ENCODE assay signal across 8 cellular contexts in the genomic region with DNA sequence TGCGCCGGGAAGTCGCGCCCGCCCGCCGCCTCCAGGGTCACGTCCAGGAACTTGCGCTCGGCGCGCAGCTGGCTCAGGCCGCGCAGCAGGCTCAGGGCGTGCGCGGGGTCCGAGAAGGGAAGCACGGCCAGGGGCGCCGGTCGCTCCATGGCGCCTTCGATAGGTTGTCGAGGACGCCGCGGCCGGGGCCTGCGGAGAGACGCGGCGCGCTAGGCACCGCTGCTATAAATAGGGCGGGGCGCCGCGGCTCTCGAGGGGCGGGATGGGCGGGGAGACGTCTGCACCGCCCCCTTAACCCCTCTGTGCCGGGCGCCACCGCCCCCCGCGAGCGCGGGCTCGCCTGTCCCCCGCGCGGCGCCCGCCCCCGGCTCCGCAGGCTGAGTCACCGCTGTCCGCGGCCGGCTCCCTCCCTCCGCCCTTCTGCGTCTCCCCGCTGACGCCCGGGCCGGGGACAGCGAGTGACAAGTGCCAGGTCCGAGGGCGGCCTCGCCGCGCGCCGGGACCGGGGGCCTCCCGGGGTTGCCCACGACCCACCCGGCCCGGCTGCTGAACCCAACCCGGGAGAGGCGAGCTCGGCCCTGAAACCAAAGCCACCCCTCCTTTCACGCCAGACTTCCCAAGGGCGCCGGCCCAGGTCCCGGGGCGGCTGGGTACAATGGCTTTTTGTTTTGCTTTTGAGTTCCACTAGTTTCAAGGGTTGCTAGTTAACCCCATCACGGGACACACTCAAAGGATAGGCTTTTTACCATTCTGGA. TPM values are rescaled to one million over a fixed set of nuclear protein-coding genes. Genes with fewer than 3 reads are reported as not detected.
DNase-seq lines count a peak whose midpoint lies in the region; ATAC-seq and TF ChIP-seq lines count a peak whose summit lies in the region.

A gene with protein sequence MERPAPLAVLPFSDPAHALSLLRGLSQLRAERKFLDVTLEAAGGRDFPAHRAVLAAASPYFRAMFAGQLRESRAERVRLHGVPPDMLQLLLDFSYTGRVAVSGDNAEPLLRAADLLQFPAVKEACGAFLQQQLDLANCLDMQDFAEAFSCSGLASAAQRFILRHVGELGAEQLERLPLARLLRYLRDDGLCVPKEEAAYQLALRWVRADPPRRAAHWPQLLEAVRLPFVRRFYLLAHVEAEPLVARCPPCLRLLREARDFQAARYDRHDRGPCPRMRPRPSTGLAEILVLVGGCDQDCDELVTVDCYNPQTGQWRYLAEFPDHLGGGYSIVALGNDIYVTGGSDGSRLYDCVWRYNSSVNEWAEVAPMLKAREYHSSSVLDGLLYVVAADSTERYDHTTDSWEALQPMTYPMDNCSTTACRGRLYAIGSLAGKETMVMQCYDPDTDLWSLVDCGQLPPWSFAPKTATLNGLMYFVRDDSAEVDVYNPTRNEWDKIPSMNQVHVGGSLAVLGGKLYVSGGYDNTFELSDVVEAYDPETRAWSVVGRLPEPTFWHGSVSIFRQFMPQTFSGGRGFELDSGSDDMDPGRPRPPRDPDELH (minus strand): TSS at position 201 of the 755 bp plus-strand sequence. CDS start 52 bp downstream, at position 149.

- peak; percentile 80 to 90 (median 82) for DNase-seq in CD8-positive, alpha-beta memory T cell
- peak; percentile 88 for DNase-seq in activated T-cell treated with anti-CD3 and anti-CD28 coated beads, Interleukin-2, amount 50 U/mL, for 4 hours
- peak; percentile 77 to 90 for DNase-seq in stimulated activated CD8-positive, alpha-beta memory T cell treated with anti-CD3 and anti-CD28 coated beads, Interleukin-7, amount 100 ng/mL, for 4 hours (ENCODE audit: low read depth in 2 of 2)

- H3K27ac ChIP-seq in CD8-positive, alpha-beta memory T cell (ENCODE audit: low read depth, low read length): peak within 1 kb of the TSS; percentile 94
- peak within 1 kb of the TSS; percentile 99 for H3K27ac ChIP-seq in muscle layer of duodenum (ENCODE audit: low read length)

- peaks cover 0 to 29% (median 0%) of the 10 kb centered on the region in 3 donors for H3K36me3 Mint-ChIP-seq in CD8-positive, alpha-beta memory T cell
- peaks cover 6% of the 10 kb centered on the region for H3K36me3 Mint-ChIP-seq in activated T-cell treated with anti-CD3 and anti-CD28 coated beads, Interleukin-2, amount 50 U/mL, for 4 hours (ENCODE audit: insufficient read depth)

- H3K9me3 ChIP-seq in CD8-positive, alpha-beta memory T cell (ENCODE audit: low read length): no peaks in the 10 kb centered on the region
- no peaks in the 10 kb centered on the region for H3K9me3 ChIP-seq in muscle layer of duodenum (ENCODE audit: control insufficient read depth in 1 of 2, low read length in 2 of 2)

- H3K27me3 Mint-ChIP-seq in CD8-positive, alpha-beta memory T cell: no peaks in the 10 kb centered on the region
- no peaks in the 10 kb centered on the region for H3K27me3 Mint-ChIP-seq in activated T-cell treated with anti-CD3 and anti-CD28 coated beads, Interleukin-2, amount 50 U/mL, for 4 hours (ENCODE audit: low read depth)

- H3K27ac Mint-ChIP-seq in CD8-positive, alpha-beta memory T cell: peak within 1 kb of the TSS; percentile 91 to 99 (median 96)

- peaks cover 35% of the 10 kb centered on the region for H3K4me1 ChIP-seq in CD8-positive, alpha-beta memory T cell (ENCODE audit: insufficient read depth, low read length)
- H3K4me1 ChIP-seq in muscle layer of duodenum (ENCODE audit: control insufficient read depth in 1 of 2, insufficient read depth in 2 of 2, low read length in 2 of 2): peaks cover 11 to 41% of the 10 kb centered on the region in 2 donors

- CTCF ChIA-PET in CD8-positive, alpha-beta memory T cell (lab: Charles Lee): interaction anchor here (0.8 to 4.2 kb wide), 7 partner anchors 9 to 115 kb away, joined by 3 to 16 read pairs (median 5); a partner anchor contains a TSS

- POLR2A ChIA-PET in CD8-positive, alpha-beta memory T cell (lab: Charles Lee): interaction anchor here (0.6 to 7.2 kb wide), 8 partner anchors 10 to 1560 kb away, joined by 3 to 64 read pairs (median 8); a partner anchor contains a TSS

- peaks cover 4% of the 10 kb centered on the region for H3K36me3 ChIP-seq in CD8-positive, alpha-beta memory T cell (ENCODE audit: insufficient read depth, low read length)
- peaks cover 1 to 41% of the 10 kb centered on the region in 2 donors for H3K36me3 ChIP-seq in muscle layer of duodenum (ENCODE audit: control insufficient read depth in 1 of 2, insufficient read depth in 2 of 2, low read length in 2 of 2)

- peak within 1 kb of the TSS; percentile 92 to 99 (median 98) for H3K4me3 Mint-ChIP-seq in CD8-positive, alpha-beta memory T cell
- H3K4me3 Mint-ChIP-seq in activated T-cell treated with anti-CD3 and anti-CD28 coated beads, Interleukin-2, amount 50 U/mL, for 4 hours: peak within 1 kb of the TSS; percentile 95

- ATAC-seq in GM19438 (IDR thresholded peaks at IDR 0.05; ENCODE audit: low read depth, unreplicated experiment) (peak; percentile 51), HG03571 (IDR thresholded peaks at IDR 0.05; ENCODE audit: unreplicated experiment) (peak; percentile 48), esophagus mucosa (peak; percentile 69)
- peak; percentile 60 to 61 for ATAC-seq in activated T-cell treated with anti-CD3 and anti-CD28 coated beads, Interleukin-2, amount 50 U/mL, for 4 hours

- H3K4me1 Mint-ChIP-seq in CD8-positive, alpha-beta memory T cell: peaks cover 30 to 43% (median 33%) of the 10 kb centered on the region in 3 donors
- H3K4me1 Mint-ChIP-seq in activated T-cell treated with anti-CD3 and anti-CD28 coated beads, Interleukin-2, amount 50 U/mL, for 4 hours (ENCODE audit: low read depth): peaks cover 34% of the 10 kb centered on the region

- H3K27me3 ChIP-seq in CD8-positive, alpha-beta memory T cell (ENCODE audit: insufficient read depth, low read length, poor library complexity, severe bottlenecking): no peaks in the 10 kb centered on the region
- H3K27me3 ChIP-seq in muscle layer of duodenum (ENCODE audit: low read depth, low read length): no peaks in the 10 kb centered on the region

- H3K4me3 ChIP-seq in CD8-positive, alpha-beta memory T cell (ENCODE audit: low read length): peak within 1 kb of the TSS; percentile 81
- H3K4me3 ChIP-seq in muscle layer of duodenum (ENCODE audit: low read depth in 1 of 2, low read length in 2 of 2): peak within 1 kb of the TSS; percentile 86 to 99

- H3K9me3 Mint-ChIP-seq in CD8-positive, alpha-beta memory T cell: no peaks in the 10 kb centered on the region
- no peaks in the 10 kb centered on the region for H3K9me3 Mint-ChIP-seq in activated T-cell treated with anti-CD3 and anti-CD28 coated beads, Interleukin-2, amount 50 U/mL, for 4 hours

TF ChIP-seq in PFSK-1, 5 proteins besides CTCF, POLR2A, EP300 and RAD21:
- peak; percentile 31 for TF ChIP-seq FOXP2 (optimal IDR thresholded peaks at IDR 0.05; ENCODE audit: borderline replicate concordance, extremely low read depth, extremely low read length, insufficient read depth)
- TF ChIP-seq POLR2AphosphoS5 (IDR thresholded peaks at IDR 0.05; ENCODE audit: low read depth, low read length): peak; percentile 95
- TF ChIP-seq, protein P1, sequence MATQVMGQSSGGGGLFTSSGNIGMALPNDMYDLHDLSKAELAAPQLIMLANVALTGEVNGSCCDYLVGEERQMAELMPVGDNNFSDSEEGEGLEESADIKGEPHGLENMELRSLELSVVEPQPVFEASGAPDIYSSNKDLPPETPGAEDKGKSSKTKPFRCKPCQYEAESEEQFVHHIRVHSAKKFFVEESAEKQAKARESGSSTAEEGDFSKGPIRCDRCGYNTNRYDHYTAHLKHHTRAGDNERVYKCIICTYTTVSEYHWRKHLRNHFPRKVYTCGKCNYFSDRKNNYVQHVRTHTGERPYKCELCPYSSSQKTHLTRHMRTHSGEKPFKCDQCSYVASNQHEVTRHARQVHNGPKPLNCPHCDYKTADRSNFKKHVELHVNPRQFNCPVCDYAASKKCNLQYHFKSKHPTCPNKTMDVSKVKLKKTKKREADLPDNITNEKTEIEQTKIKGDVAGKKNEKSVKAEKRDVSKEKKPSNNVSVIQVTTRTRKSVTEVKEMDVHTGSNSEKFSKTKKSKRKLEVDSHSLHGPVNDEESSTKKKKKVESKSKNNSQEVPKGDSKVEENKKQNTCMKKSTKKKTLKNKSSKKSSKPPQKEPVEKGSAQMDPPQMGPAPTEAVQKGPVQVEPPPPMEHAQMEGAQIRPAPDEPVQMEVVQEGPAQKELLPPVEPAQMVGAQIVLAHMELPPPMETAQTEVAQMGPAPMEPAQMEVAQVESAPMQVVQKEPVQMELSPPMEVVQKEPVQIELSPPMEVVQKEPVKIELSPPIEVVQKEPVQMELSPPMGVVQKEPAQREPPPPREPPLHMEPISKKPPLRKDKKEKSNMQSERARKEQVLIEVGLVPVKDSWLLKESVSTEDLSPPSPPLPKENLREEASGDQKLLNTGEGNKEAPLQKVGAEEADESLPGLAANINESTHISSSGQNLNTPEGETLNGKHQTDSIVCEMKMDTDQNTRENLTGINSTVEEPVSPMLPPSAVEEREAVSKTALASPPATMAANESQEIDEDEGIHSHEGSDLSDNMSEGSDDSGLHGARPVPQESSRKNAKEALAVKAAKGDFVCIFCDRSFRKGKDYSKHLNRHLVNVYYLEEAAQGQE (IDR thresholded peaks at IDR 0.05; ENCODE audit: insufficient read depth in 1 of 2, low read depth in 2 of 2, low read length in 2 of 2): no peak; a peak in 1 of 4 replicates
- TF ChIP-seq TAF1 (IDR thresholded peaks at IDR 0.05; ENCODE audit: borderline replicate concordance, insufficient read depth, low read length): peak; percentile 80; the same call in 1 of the 2 replicates
- no peak for TF ChIP-seq SIN3A (IDR thresholded peaks at IDR 0.05; ENCODE audit: borderline replicate concordance, insufficient read depth, low read length)

RNA-seq across cellular contexts. Expression of the gene that starts here (rescaled TPM):
- total RNA-seq in CD8-positive, alpha-beta memory T cell: 10 to 100 TPM; 36.4 to 37.3 TPM
- polyA plus RNA-seq in CD8-positive, alpha-beta memory T cell: 31.6 TPM
- 45.4 TPM for polyA plus RNA-seq in PFSK-1 (2012; ENCODE audit: insufficient read length, low read depth)
- total RNA-seq in activated T-cell treated with anti-CD3 and anti-CD28 coated beads, Interleukin-2, amount 50 U/mL, for 4 hours: 10 to 100 TPM; 49.5 to 54.9 (median 51.4) TPM
- total RNA-seq in esophagus mucosa: 26.6 TPM

Comparison
In these comparisons a context has a peak if more than half of its experiments do, and no peak if none do; other contexts are left out.
1. Peak in every context shown above with its lines: DNase-seq, ATAC-seq, H3K4me3 ChIP-seq and H3K27ac ChIP-seq.